1 cellular context compared by ENCODE assay signal in the genomic region with DNA sequence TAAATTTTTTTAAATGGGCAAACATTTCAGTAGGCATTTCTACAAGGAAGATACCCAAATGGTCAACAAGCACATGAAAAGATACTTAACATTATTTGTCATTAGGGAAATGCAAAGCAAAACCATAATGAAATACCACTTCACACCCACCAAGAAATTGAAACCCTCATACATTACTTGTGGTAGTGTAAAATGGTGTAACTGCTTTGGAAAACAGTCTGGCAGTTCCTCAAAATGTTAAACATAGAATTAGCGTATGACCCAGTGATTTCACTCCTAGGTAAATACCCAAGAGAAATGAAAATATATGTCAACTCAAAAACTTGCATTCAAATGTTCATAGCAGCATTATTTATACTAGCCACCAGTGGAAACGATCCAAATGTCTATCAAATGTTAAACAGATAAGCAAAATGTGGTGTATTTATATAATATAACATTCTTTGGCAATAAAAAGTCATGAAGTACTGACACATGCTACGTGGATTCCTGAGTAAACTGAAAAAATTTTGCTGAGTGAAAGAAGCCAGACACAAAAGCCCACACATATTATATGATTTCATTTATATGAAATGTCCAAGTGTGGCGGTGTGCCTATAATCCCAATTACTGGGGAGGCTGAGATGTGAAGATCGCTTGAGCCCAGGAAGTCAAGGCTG.
TF ChIP-seq lines count a peak whose summit lies in the region.

No MANE protein-coding gene starts in this region.

TF ChIP-seq in SK-N-SH, 30 proteins besides CTCF, POLR2A, EP300 and RAD21 (continued from another document):
- TF ChIP-seq, protein P1, sequence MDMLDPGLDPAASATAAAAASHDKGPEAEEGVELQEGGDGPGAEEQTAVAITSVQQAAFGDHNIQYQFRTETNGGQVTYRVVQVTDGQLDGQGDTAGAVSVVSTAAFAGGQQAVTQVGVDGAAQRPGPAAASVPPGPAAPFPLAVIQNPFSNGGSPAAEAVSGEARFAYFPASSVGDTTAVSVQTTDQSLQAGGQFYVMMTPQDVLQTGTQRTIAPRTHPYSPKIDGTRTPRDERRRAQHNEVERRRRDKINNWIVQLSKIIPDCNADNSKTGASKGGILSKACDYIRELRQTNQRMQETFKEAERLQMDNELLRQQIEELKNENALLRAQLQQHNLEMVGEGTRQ (IDR thresholded peaks at IDR 0.05; ENCODE audit: borderline replicate concordance, low read depth, low read length): no peak
- TF ChIP-seq SIN3A (IDR thresholded peaks at IDR 0.05; ENCODE audit: borderline replicate concordance, low read depth, low read length) (no peak), JUND (IDR thresholded peaks at IDR 0.05) (peak; percentile 22; the same call in 1 of the 2 replicates), TAF1 (IDR thresholded peaks at IDR 0.05; ENCODE audit: borderline replicate concordance, low read depth, low read length) (no peak), TCF12 (IDR thresholded peaks at IDR 0.05) (peak; percentile 59), SMC3 (IDR thresholded peaks at IDR 0.05; ENCODE audit: low read depth, low read length) (no peak)
TF ChIP-seq in SK-N-SH: peak in this region for 3.
